Comparison of ENCODE assay signal across 8 cellular contexts in genomic region chr1:98044766-98045165, GRCh38.
A peak's percentile ranks its signal among the peaks of the same experiment; 100 is the strongest.
DNase-seq lines count a peak whose midpoint lies in the region; ATAC-seq lines count a peak whose summit lies in the region.

No MANE protein-coding gene starts in this region.

- H3K9me3 Mint-ChIP-seq in activated T-cell treated with anti-CD3 and anti-CD28 coated beads, Interleukin-2, amount 50 U/mL, for 72 hours = no peaks in the 10 kb centered on the region
- no peaks in the 10 kb centered on the region for H3K9me3 Mint-ChIP-seq in stimulated activated effector memory CD8-positive, alpha-beta T cell treated with anti-CD3 and anti-CD28 coated beads, Interleukin-12 subunit alpha, Interleukin-12 subunit beta, amount 100 ng/mL, for 72 hours

- peak; percentile 56 for DNase-seq in activated CD8-positive, alpha-beta memory T cell treated with anti-CD3 and anti-CD28 coated beads for 24 hours
- DNase-seq in activated CD8-positive, alpha-beta memory T cell treated with anti-CD3 and anti-CD28 coated beads, Interleukin-2, amount 50 U/mL, for 4 hours = no peak
- no peak for DNase-seq in activated T-cell treated with anti-CD3 and anti-CD28 coated beads, Interleukin-2, amount 50 U/mL, for 72 hours
- DNase-seq in hepatic stellate cell (ENCODE audit: low spot score) (peak; percentile 14), NCI-H1930 (lab: John Stamatoyannopoulos, UW) (no peak), midbrain (lab: John Stamatoyannopoulos, UW) (no peak), GDM1 (lab: John Stamatoyannopoulos, UW) (no peak)
- DNase-seq in stimulated activated effector memory CD8-positive, alpha-beta T cell treated with anti-CD3 and anti-CD28 coated beads, Interleukin-12 subunit alpha, Interleukin-12 subunit beta, amount 100 ng/mL, for 72 hours (ENCODE audit: low spot score in 2 of 2) = no peak

- H3K27ac Mint-ChIP-seq in activated T-cell treated with anti-CD3 and anti-CD28 coated beads, Interleukin-2, amount 50 U/mL, for 72 hours = no peak overlapping the region
- no peak overlapping the region for H3K27ac Mint-ChIP-seq in stimulated activated effector memory CD8-positive, alpha-beta T cell treated with anti-CD3 and anti-CD28 coated beads, Interleukin-12 subunit alpha, Interleukin-12 subunit beta, amount 100 ng/mL, for 72 hours

- peaks cover 0 to 5% of the 10 kb centered on the region in 2 donors for H3K36me3 Mint-ChIP-seq in activated T-cell treated with anti-CD3 and anti-CD28 coated beads, Interleukin-2, amount 50 U/mL, for 72 hours (ENCODE audit: insufficient read depth in 2 of 2)
- no peaks in the 10 kb centered on the region for H3K36me3 Mint-ChIP-seq in stimulated activated effector memory CD8-positive, alpha-beta T cell treated with anti-CD3 and anti-CD28 coated beads, Interleukin-12 subunit alpha, Interleukin-12 subunit beta, amount 100 ng/mL, for 72 hours

- peak overlapping the region; percentile 74 to 79 for H3K4me3 Mint-ChIP-seq in activated T-cell treated with anti-CD3 and anti-CD28 coated beads, Interleukin-2, amount 50 U/mL, for 72 hours
- H3K4me3 Mint-ChIP-seq in stimulated activated effector memory CD8-positive, alpha-beta T cell treated with anti-CD3 and anti-CD28 coated beads, Interleukin-12 subunit alpha, Interleukin-12 subunit beta, amount 100 ng/mL, for 72 hours = peak overlapping the region; percentile 71

- H3K27me3 Mint-ChIP-seq in activated T-cell treated with anti-CD3 and anti-CD28 coated beads, Interleukin-2, amount 50 U/mL, for 72 hours (ENCODE audit: low read depth) = peaks cover 67% of the 10 kb centered on the region

- H3K4me1 Mint-ChIP-seq in activated T-cell treated with anti-CD3 and anti-CD28 coated beads, Interleukin-2, amount 50 U/mL, for 72 hours (ENCODE audit: low read depth) = peaks cover 35% of the 10 kb centered on the region
- H3K4me1 Mint-ChIP-seq in stimulated activated effector memory CD8-positive, alpha-beta T cell treated with anti-CD3 and anti-CD28 coated beads, Interleukin-12 subunit alpha, Interleukin-12 subunit beta, amount 100 ng/mL, for 72 hours = peaks cover 35% of the 10 kb centered on the region

- ATAC-seq in activated T-cell treated with anti-CD3 and anti-CD28 coated beads, Interleukin-2, amount 50 U/mL, for 72 hours (replicated peaks in 1 of 2) = peak in 1 of 2 donors; percentile 24
- ATAC-seq in stimulated activated effector memory CD8-positive, alpha-beta T cell treated with anti-CD3 and anti-CD28 coated beads, Interleukin-12 subunit alpha, Interleukin-12 subunit beta, amount 100 ng/mL, for 72 hours = no peak

Comparison
In these comparisons a context has a peak if more than half of its experiments do, and no peak if none do; other contexts are left out.
1. DNase-seq: peak in activated CD8-positive, alpha-beta memory T cell treated with anti-CD3 and anti-CD28 coated beads for 24 hours (single experiment) and hepatic stellate cell (single experiment); none in activated CD8-positive, alpha-beta memory T cell treated with anti-CD3 and anti-CD28 coated beads, Interleukin-2, amount 50 U/mL, for 4 hours (single experiment), activated T-cell treated with anti-CD3 and anti-CD28 coated beads, Interleukin-2, amount 50 U/mL, for 72 hours (0 of 2), stimulated activated effector memory CD8-positive, alpha-beta T cell treated with anti-CD3 and anti-CD28 coated beads, Interleukin-12 subunit alpha, Interleukin-12 subunit beta, amount 100 ng/mL, for 72 hours (0 of 2), NCI-H1930 (0 of 2), midbrain (single experiment) and GDM1 (single experiment).